ENCODE assay signal across 1 cellular context in genomic region chr10:44102726-44103255, GRCh38.
TF ChIP-seq lines count a peak whose summit lies in the region.

No MANE protein-coding gene starts in this region.

TF ChIP-seq in K562, 482 proteins besides CTCF, POLR2A, EP300 and RAD21:
- no peak for TF ChIP-seq NR3C1 (CRISPR knock-in tag; IDR thresholded peaks at IDR 0.05)
- TF ChIP-seq SIX5 (IDR thresholded peaks at IDR 0.05; ENCODE audit: borderline replicate concordance in 1 of 2, insufficient read depth in 1 of 2, low read depth in 1 of 2, low read length in 2 of 2), result no peak
- TF ChIP-seq ESRRA (IDR thresholded peaks at IDR 0.05; ENCODE audit: borderline replicate concordance, low read depth), result no peak
- no peak for TF ChIP-seq ZNF124 (CRISPR knock-in tag; IDR thresholded peaks at IDR 0.05)
- TF ChIP-seq FOXK2 (conservative IDR thresholded peaks at IDR 0.05 in 1 of 2, IDR thresholded peaks at IDR 0.05 in 1 of 2; ENCODE audit: low read depth in 2 of 2), result no peak
- TF ChIP-seq C11orf30 (IDR thresholded peaks at IDR 0.05; ENCODE audit: low read depth), result 0 out of 2 replicates have a peak, but pooled peaks have one; percentile 13
- TF ChIP-seq NFE2L1 (tag; IDR thresholded peaks at IDR 0.05; ENCODE audit: borderline replicate concordance, low read depth), result no peak
